Comparison of ENCODE assay signal across 24 cellular contexts in genomic region chr1:94279462-94279861, GRCh38. TPM values are rescaled to one million over a fixed set of nuclear protein-coding genes. Genes with fewer than 3 reads are reported as not detected.
"Had no signal": no experiment of that assay in that cellular context is flagged by ENCODE, and none has a peak within 500 bp of the region (broad histone marks: within the 10 kb centered on the region; RNA-seq: fewer than 3 reads in every experiment).

No MANE protein-coding gene starts in this region.

- H3K36me3 ChIP-seq: gastrocnemius medialis, neutrophil, pancreas, thyroid gland, vagina had no signal

- H3K4me3 ChIP-seq: gastrocnemius medialis, lung, pancreas, smooth muscle cell, thyroid gland, vagina had no signal

- H3K27me3 ChIP-seq: gastrocnemius medialis, neutrophil, pancreas, thyroid gland, vagina had no signal

- DNase-seq: effector CD8-positive, alpha-beta T cell; endodermal cell; gastrocnemius medialis; head of caudate nucleus; kidney; naive B cell; pancreas; stimulated activated CD4-positive, alpha-beta T cell treated with anti-CD3 and anti-CD28 coated beads, Interleukin-12 subunit alpha, Interleukin-12 subunit beta, amount 100 ng/mL, for 4 hours; stimulated activated CD4-positive, alpha-beta T cell treated with anti-CD3 and anti-CD28 coated beads, Interleukin-1b, Interleukin-23, amount 100 ng/mL, for 48 hours; stimulated activated CD4-positive, alpha-beta T cell treated with anti-CD3 and anti-CD28 coated beads, Interleukin-4, amount 100 ng/mL, for 1 hour; stimulated activated CD8-positive, alpha-beta memory T cell treated with anti-CD3 and anti-CD28 coated beads, Interleukin-4, amount 100 ng/mL, for 48 hours; stimulated activated naive CD4-positive, alpha-beta T cell; stimulated activated naive CD8-positive, alpha-beta T cell treated with anti-CD3 and anti-CD28 coated beads, Interleukin-15, amount 100 ng/mL, for 72 hours; thyroid gland; trophoblast cell had no signal

- H3K27ac ChIP-seq: epithelial cell of prostate, gastrocnemius medialis, neutrophil, pancreas, thyroid gland, vagina had no signal

- H3K4me2 ChIP-seq: smooth muscle cell had no signal

- H3K4me1 ChIP-seq: gastrocnemius medialis, pancreas, thyroid gland had no signal

- ATAC-seq: esophagus mucosa; gastrocnemius medialis; left lobe of liver; natural killer cell treated with Interleukin-12 subunit alpha and Interleukin-12 subunit beta and Interleukin-15 and Interleukin-18, amount 100 ng/mL, for 72 hours; pancreas; sciatic nerve; stimulated activated naive CD8-positive, alpha-beta T cell treated with anti-CD3 and anti-CD28 coated beads, Interleukin-15, amount 100 ng/mL, for 72 hours had no signal

- FAIRE-seq: kidney, pancreas had no signal

- H3K9me3 ChIP-seq: gastrocnemius medialis, neutrophil, pancreas, thyroid gland, vagina had no signal

RNA-seq across cellular contexts. Expression of gene ARHGAP29, which starts 42.1 kb away (rescaled TPM):
- total RNA-seq: natural killer cell treated with Interleukin-12 subunit alpha and Interleukin-12 subunit beta and Interleukin-15 and Interleukin-18, amount 100 ng/mL, for 72 hours had no signal
